Comparison of ENCODE assay signal across 14 cellular contexts in genomic region chr16:66205287-66206167, GRCh38.
DNase-seq lines count a peak whose midpoint lies in the region; ATAC-seq, FAIRE-seq and TF ChIP-seq lines count a peak whose summit lies in the region.
"Had no signal": no experiment of that assay in that cellular context is flagged by ENCODE, and none has a peak within 500 bp of the region (broad histone marks: within the 10 kb centered on the region; RNA-seq: fewer than 3 reads in every experiment).

No MANE protein-coding gene starts in this region.

- DNase-seq in NCI-H146 (lab: John Stamatoyannopoulos, UW) (peak; percentile 7), NCI-H146 treated with DMSO at 0.1 percent for 48 hours (lab: John Stamatoyannopoulos, UW; ENCODE audit: unreplicated experiment) (no peak), NCI-H226 (peak; percentile 32), bronchial epithelial cell (ENCODE audit: low read depth) (peak; percentile 57), osteocyte (ENCODE audit: extremely low spot score, unreplicated experiment) (peak; percentile 8), NCI-H2227 treated with DMSO at 0.1 percent for 48 hours (lab: John Stamatoyannopoulos, UW) (no peak), nephron progenitor cell (no peak)
- DNase-seq: 8988T; aorta; natural killer cell; stimulated activated naive CD4-positive, alpha-beta T cell treated with Interleukin-2 at 50 U/mL for 16 hours had no signal

- TF ChIP-seq CTCF in bronchial epithelial cell (IDR thresholded peaks at IDR 0.05; ENCODE audit: insufficient read depth, low read length, severe bottlenecking) (no peak), osteocyte (IDR thresholded peaks at IDR 0.05) (no peak), nephron progenitor cell (IDR thresholded peaks at IDR 0.05) (no peak)

- peak overlapping the region; percentile 42 for H3K27ac Mint-ChIP-seq in osteocyte (ENCODE audit: unreplicated experiment)
- no peak overlapping the region for H3K27ac Mint-ChIP-seq in nephron progenitor cell
- H3K27ac Mint-ChIP-seq: natural killer cell had no signal

- H3K36me3 ChIP-seq in bronchial epithelial cell (ENCODE audit: control insufficient read depth, insufficient read depth, low read length) = no peaks in the 10 kb centered on the region

- no peak overlapping the region for H3K4me3 ChIP-seq in bronchial epithelial cell (ENCODE audit: low read depth, low read length)

- H3K36me3 Mint-ChIP-seq in osteocyte (ENCODE audit: unreplicated experiment) (no peaks in the 10 kb centered on the region), nephron progenitor cell (ENCODE audit: low read depth) (no peaks in the 10 kb centered on the region)
- H3K36me3 Mint-ChIP-seq: natural killer cell had no signal

- H3K27me3 ChIP-seq in bronchial epithelial cell (ENCODE audit: control insufficient read depth, insufficient read depth, low read length) = no peaks in the 10 kb centered on the region

- H3K9me3 Mint-ChIP-seq in osteocyte (ENCODE audit: unreplicated experiment) = no peaks in the 10 kb centered on the region
- no peaks in the 10 kb centered on the region for H3K9me3 Mint-ChIP-seq in nephron progenitor cell
- H3K9me3 Mint-ChIP-seq: natural killer cell had no signal

- H3K4me3 Mint-ChIP-seq in osteocyte (ENCODE audit: unreplicated experiment) (no peak overlapping the region), nephron progenitor cell (no peak overlapping the region)
- H3K4me3 Mint-ChIP-seq: natural killer cell had no signal

- H3K27me3 Mint-ChIP-seq in osteocyte (ENCODE audit: unreplicated experiment) = no peaks in the 10 kb centered on the region
- H3K27me3 Mint-ChIP-seq in nephron progenitor cell (ENCODE audit: low read depth, poor library complexity) = peaks cover 3% of the 10 kb centered on the region

- H3K4me1 Mint-ChIP-seq in osteocyte (ENCODE audit: unreplicated experiment) (peaks cover 23% of the 10 kb centered on the region), nephron progenitor cell (peaks cover 18% of the 10 kb centered on the region)
- H3K4me1 Mint-ChIP-seq: natural killer cell had no signal

- no peak for ATAC-seq in GM19324 (IDR thresholded peaks at IDR 0.05; ENCODE audit: low FRiP score, unreplicated experiment)
- ATAC-seq: natural killer cell had no signal

- no peak for FAIRE-seq in bronchial epithelial cell (lab: Jason Lieb, UNC)
- FAIRE-seq: endometrium, GM18507 had no signal

Comparison
In these comparisons a context has a peak if more than half of its experiments do, and no peak if none do; other contexts are left out.
1. DNase-seq: peak in NCI-H146 (single experiment), NCI-H226 (single experiment), bronchial epithelial cell (single experiment) and osteocyte (single experiment); none in NCI-H146 treated with DMSO at 0.1 percent for 48 hours (single experiment), NCI-H2227 treated with DMSO at 0.1 percent for 48 hours (single experiment) and nephron progenitor cell (single experiment).